ENCODE assay signal across 1 cellular context in the genomic region with DNA sequence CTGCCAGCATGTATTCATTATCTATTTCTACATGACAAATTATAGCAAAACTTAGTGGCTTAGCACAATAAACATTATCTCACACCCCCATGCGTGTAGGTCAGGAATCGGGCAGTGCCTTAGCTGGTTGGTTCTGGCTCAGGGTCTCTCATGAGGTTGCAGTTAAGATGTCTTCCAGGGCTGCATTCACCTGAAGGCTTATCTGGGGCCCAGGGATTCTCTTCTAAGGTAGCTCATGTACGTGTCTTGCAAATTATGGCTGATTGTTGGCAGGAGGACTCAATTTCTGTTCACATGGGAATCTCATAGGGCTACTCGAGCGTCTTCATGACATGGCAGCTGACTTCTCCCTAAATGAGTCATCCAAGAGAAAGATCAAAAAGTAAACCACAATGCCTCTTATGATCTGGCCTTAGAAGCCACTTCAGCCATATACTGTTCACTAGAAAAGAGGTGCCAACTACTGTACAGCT.
TF ChIP-seq lines count a peak whose summit lies in the region.

No MANE protein-coding gene starts in this region.

TF ChIP-seq in K562, 482 proteins besides CTCF, POLR2A, EP300 and RAD21 (continued from another document and continues in another):
- TF ChIP-seq, protein P1, sequence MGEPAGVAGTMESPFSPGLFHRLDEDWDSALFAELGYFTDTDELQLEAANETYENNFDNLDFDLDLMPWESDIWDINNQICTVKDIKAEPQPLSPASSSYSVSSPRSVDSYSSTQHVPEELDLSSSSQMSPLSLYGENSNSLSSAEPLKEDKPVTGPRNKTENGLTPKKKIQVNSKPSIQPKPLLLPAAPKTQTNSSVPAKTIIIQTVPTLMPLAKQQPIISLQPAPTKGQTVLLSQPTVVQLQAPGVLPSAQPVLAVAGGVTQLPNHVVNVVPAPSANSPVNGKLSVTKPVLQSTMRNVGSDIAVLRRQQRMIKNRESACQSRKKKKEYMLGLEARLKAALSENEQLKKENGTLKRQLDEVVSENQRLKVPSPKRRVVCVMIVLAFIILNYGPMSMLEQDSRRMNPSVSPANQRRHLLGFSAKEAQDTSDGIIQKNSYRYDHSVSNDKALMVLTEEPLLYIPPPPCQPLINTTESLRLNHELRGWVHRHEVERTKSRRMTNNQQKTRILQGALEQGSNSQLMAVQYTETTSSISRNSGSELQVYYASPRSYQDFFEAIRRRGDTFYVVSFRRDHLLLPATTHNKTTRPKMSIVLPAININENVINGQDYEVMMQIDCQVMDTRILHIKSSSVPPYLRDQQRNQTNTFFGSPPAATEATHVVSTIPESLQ (CRISPR knock-in tag; IDR thresholded peaks at IDR 0.05) = no peak
- TF ChIP-seq ELF4 (CRISPR knock-in tag; IDR thresholded peaks at IDR 0.05) = peak; percentile 33; the same call in 1 of the 2 replicates
- peak; percentile 37 for TF ChIP-seq TAL1 (IDR thresholded peaks at IDR 0.05)
- no peak for TF ChIP-seq EGR1 (conservative IDR thresholded peaks at IDR 0.05)
- TF ChIP-seq CXXC5 (CRISPR knock-in tag; IDR thresholded peaks at IDR 0.05) = peak; percentile 22; the same call in 1 of the 2 replicates
- TF ChIP-seq NCOR1 (IDR thresholded peaks at IDR 0.05) = peak; percentile 23; the same call in 1 of the 2 replicates
- TF ChIP-seq CBX3 (IDR thresholded peaks at IDR 0.05; ENCODE audit: borderline replicate concordance in 1 of 2, low read length in 2 of 2) = no peak
- TF ChIP-seq, protein P2, sequence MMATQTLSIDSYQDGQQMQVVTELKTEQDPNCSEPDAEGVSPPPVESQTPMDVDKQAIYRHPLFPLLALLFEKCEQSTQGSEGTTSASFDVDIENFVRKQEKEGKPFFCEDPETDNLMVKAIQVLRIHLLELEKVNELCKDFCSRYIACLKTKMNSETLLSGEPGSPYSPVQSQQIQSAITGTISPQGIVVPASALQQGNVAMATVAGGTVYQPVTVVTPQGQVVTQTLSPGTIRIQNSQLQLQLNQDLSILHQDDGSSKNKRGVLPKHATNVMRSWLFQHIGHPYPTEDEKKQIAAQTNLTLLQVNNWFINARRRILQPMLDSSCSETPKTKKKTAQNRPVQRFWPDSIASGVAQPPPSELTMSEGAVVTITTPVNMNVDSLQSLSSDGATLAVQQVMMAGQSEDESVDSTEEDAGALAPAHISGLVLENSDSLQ (IDR thresholded peaks at IDR 0.05) = 0 out of 2 replicates have a peak, but pooled peaks have one; percentile 22
- no peak for TF ChIP-seq POLR2AphosphoS2 (IDR thresholded peaks at IDR 0.05; ENCODE audit: low read length)
- TF ChIP-seq, protein P3, sequence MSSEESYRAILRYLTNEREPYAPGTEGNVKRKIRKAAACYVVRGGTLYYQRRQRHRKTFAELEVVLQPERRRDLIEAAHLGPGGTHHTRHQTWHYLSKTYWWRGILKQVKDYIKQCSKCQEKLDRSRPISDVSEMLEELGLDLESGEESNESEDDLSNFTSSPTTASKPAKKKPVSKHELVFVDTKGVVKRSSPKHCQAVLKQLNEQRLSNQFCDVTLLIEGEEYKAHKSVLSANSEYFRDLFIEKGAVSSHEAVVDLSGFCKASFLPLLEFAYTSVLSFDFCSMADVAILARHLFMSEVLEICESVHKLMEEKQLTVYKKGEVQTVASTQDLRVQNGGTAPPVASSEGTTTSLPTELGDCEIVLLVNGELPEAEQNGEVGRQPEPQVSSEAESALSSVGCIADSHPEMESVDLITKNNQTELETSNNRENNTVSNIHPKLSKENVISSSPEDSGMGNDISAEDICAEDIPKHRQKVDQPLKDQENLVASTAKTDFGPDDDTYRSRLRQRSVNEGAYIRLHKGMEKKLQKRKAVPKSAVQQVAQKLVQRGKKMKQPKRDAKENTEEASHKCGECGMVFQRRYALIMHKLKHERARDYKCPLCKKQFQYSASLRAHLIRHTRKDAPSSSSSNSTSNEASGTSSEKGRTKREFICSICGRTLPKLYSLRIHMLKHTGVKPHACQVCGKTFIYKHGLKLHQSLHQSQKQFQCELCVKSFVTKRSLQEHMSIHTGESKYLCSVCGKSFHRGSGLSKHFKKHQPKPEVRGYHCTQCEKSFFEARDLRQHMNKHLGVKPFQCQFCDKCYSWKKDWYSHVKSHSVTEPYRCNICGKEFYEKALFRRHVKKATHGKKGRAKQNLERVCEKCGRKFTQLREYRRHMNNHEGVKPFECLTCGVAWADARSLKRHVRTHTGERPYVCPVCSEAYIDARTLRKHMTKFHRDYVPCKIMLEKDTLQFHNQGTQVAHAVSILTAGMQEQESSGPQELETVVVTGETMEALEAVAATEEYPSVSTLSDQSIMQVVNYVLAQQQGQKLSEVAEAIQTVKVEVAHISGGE (CRISPR knock-in tag; IDR thresholded peaks at IDR 0.05) = no peak
- no peak; the same call in 1 of the 2 replicates for TF ChIP-seq L3MBTL2 (IDR thresholded peaks at IDR 0.05)
- peak; percentile 55; the same call in 1 of the 2 replicates for TF ChIP-seq ZEB2 (IDR thresholded peaks at IDR 0.05)
- peak; percentile 72 for TF ChIP-seq SMARCE1 (IDR thresholded peaks at IDR 0.05)
- TF ChIP-seq, protein P4, sequence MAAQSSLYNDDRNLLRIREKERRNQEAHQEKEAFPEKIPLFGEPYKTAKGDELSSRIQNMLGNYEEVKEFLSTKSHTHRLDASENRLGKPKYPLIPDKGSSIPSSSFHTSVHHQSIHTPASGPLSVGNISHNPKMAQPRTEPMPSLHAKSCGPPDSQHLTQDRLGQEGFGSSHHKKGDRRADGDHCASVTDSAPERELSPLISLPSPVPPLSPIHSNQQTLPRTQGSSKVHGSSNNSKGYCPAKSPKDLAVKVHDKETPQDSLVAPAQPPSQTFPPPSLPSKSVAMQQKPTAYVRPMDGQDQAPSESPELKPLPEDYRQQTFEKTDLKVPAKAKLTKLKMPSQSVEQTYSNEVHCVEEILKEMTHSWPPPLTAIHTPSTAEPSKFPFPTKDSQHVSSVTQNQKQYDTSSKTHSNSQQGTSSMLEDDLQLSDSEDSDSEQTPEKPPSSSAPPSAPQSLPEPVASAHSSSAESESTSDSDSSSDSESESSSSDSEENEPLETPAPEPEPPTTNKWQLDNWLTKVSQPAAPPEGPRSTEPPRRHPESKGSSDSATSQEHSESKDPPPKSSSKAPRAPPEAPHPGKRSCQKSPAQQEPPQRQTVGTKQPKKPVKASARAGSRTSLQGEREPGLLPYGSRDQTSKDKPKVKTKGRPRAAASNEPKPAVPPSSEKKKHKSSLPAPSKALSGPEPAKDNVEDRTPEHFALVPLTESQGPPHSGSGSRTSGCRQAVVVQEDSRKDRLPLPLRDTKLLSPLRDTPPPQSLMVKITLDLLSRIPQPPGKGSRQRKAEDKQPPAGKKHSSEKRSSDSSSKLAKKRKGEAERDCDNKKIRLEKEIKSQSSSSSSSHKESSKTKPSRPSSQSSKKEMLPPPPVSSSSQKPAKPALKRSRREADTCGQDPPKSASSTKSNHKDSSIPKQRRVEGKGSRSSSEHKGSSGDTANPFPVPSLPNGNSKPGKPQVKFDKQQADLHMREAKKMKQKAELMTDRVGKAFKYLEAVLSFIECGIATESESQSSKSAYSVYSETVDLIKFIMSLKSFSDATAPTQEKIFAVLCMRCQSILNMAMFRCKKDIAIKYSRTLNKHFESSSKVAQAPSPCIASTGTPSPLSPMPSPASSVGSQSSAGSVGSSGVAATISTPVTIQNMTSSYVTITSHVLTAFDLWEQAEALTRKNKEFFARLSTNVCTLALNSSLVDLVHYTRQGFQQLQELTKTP (IDR thresholded peaks at IDR 0.05; ENCODE audit: low read depth in 1 of 2, partially characterized antibody in 2 of 2) = no peak
- peak; percentile 54 for TF ChIP-seq MEIS2 (IDR thresholded peaks at IDR 0.05; ENCODE audit: partially characterized antibody)
- 0 out of 4 replicates have a peak, but pooled peaks of 1 of the 2 experiments have one; percentile 32 for TF ChIP-seq FOXK2 (conservative IDR thresholded peaks at IDR 0.05 in 1 of 2, IDR thresholded peaks at IDR 0.05 in 1 of 2; ENCODE audit: low read depth in 2 of 2)
- TF ChIP-seq CBFA2T3 (IDR thresholded peaks at IDR 0.05) = peak; percentile 58
- TF ChIP-seq PCBP2 (IDR thresholded peaks at IDR 0.05; ENCODE audit: low read depth, low read length, poor library complexity, severe bottlenecking) = no peak
- TF ChIP-seq, protein P5, sequence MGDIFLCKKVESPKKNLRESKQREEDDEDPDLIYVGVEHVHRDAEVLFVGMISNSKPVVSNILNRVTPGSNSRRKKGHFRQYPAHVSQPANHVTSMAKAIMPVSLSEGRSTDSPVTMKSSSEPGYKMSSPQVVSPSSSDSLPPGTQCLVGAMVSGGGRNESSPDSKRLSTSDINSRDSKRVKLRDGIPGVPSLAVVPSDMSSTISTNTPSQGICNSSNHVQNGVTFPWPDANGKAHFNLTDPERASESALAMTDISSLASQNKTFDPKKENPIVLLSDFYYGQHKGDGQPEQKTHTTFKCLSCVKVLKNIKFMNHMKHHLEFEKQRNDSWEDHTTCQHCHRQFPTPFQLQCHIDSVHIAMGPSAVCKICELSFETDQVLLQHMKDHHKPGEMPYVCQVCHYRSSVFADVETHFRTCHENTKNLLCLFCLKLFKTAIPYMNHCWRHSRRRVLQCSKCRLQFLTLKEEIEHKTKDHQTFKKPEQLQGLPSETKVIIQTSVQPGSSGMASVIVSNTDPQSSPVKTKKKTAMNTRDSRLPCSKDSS (IDR thresholded peaks at IDR 0.05; ENCODE audit: low read depth, partially characterized antibody) = no peak
- TF ChIP-seq DPF2 (IDR thresholded peaks at IDR 0.05) = peak; percentile 76
- TF ChIP-seq ZFPM2 (CRISPR knock-in tag; IDR thresholded peaks at IDR 0.05) = no peak
- no peak for TF ChIP-seq RBM22 (IDR thresholded peaks at IDR 0.05; ENCODE audit: low read depth, low read length, poor library complexity, severe bottlenecking)
- TF ChIP-seq, protein P6, sequence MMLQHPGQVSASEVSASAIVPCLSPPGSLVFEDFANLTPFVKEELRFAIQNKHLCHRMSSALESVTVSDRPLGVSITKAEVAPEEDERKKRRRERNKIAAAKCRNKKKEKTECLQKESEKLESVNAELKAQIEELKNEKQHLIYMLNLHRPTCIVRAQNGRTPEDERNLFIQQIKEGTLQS (IDR thresholded peaks at IDR 0.05) = peak; percentile 91
- TF ChIP-seq, protein P6 (CRISPR knock-in tag; conservative IDR thresholded peaks at IDR 0.05) = no peak
- TF ChIP-seq CBFA2T2 (conservative IDR thresholded peaks at IDR 0.05) = 0 out of 2 replicates have a peak, but pooled peaks have one; percentile 17
- no peak for TF ChIP-seq RB1 (IDR thresholded peaks at IDR 0.05; ENCODE audit: low read depth)
- no peak for TF ChIP-seq ARID2 (IDR thresholded peaks at IDR 0.05)
- TF ChIP-seq ZNF324 (CRISPR knock-in tag; IDR thresholded peaks at IDR 0.05) = no peak
- peak; percentile 72; the same call in 1 of the 2 replicates for TF ChIP-seq LEF1 (IDR thresholded peaks at IDR 0.05)
- peak in 1 of 3 experiments; percentile 51 for TF ChIP-seq YY1 (IDR thresholded peaks at IDR 0.05; ENCODE audit: borderline replicate concordance in 1 of 3, control insufficient read depth in 1 of 3, extremely low read depth in 1 of 3, insufficient read depth in 3 of 3, insufficient read length in 1 of 3, insufficient replicate concordance in 2 of 3, low read depth in 1 of 3, low read length in 2 of 3)
- TF ChIP-seq, protein P7, sequence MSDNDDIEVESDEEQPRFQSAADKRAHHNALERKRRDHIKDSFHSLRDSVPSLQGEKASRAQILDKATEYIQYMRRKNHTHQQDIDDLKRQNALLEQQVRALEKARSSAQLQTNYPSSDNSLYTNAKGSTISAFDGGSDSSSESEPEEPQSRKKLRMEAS (CRISPR knock-in tag; IDR thresholded peaks at IDR 0.05) = no peak
- TF ChIP-seq BACH1 (tag; IDR thresholded peaks at IDR 0.05) = 0 out of 2 replicates have a peak, but pooled peaks have one; percentile 11
- TF ChIP-seq MBD2 (IDR thresholded peaks at IDR 0.05; ENCODE audit: borderline replicate concordance, low read depth) = no peak
- TF ChIP-seq, protein P8, sequence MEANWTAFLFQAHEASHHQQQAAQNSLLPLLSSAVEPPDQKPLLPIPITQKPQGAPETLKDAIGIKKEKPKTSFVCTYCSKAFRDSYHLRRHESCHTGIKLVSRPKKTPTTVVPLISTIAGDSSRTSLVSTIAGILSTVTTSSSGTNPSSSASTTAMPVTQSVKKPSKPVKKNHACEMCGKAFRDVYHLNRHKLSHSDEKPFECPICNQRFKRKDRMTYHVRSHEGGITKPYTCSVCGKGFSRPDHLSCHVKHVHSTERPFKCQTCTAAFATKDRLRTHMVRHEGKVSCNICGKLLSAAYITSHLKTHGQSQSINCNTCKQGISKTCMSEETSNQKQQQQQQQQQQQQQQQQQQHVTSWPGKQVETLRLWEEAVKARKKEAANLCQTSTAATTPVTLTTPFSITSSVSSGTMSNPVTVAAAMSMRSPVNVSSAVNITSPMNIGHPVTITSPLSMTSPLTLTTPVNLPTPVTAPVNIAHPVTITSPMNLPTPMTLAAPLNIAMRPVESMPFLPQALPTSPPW (CRISPR knock-in tag; IDR thresholded peaks at IDR 0.05) = 0 out of 2 replicates have a peak, but pooled peaks have one; percentile 30
- no peak for TF ChIP-seq TCFL5 (CRISPR knock-in tag; conservative IDR thresholded peaks at IDR 0.05)
- TF ChIP-seq ZNF766 (CRISPR knock-in tag; conservative IDR thresholded peaks at IDR 0.05) = peak; percentile 49; the same call in 1 of the 2 replicates
- 0 out of 2 replicates have a peak, but pooled peaks have one; percentile 24 for TF ChIP-seq TCF3 (CRISPR knock-in tag; IDR thresholded peaks at IDR 0.05)
- no peak for TF ChIP-seq ZBTB7A (IDR thresholded peaks at IDR 0.05; ENCODE audit: borderline replicate concordance, control insufficient read depth, low read depth, low read length)
- TF ChIP-seq, protein P9, sequence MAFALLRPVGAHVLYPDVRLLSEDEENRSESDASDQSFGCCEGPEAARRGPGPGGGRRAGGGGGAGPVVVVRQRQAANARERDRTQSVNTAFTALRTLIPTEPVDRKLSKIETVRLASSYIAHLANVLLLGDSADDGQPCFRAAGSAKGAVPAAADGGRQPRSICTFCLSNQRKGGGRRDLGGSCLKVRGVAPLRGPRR (CRISPR knock-in tag; IDR thresholded peaks at IDR 0.05) = no peak
- TF ChIP-seq, protein P10, sequence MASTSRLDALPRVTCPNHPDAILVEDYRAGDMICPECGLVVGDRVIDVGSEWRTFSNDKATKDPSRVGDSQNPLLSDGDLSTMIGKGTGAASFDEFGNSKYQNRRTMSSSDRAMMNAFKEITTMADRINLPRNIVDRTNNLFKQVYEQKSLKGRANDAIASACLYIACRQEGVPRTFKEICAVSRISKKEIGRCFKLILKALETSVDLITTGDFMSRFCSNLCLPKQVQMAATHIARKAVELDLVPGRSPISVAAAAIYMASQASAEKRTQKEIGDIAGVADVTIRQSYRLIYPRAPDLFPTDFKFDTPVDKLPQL (IDR thresholded peaks at IDR 0.05; ENCODE audit: extremely low read depth, insufficient read length) = no peak
- peak; percentile 50; the same call in 1 of the 2 replicates for TF ChIP-seq ZNF175 (CRISPR knock-in tag; IDR thresholded peaks at IDR 0.05; ENCODE audit: low read depth)
- TF ChIP-seq KHSRP (IDR thresholded peaks at IDR 0.05) = no peak
- no peak for TF ChIP-seq SMARCA5 (IDR thresholded peaks at IDR 0.05)
- 0 out of 4 replicates have a peak, but pooled peaks of 1 of the 2 experiments have one; percentile 22 for TF ChIP-seq HDAC1 (IDR thresholded peaks at IDR 0.05)
- TF ChIP-seq JUND (IDR thresholded peaks at IDR 0.05; ENCODE audit: borderline replicate concordance, low read depth, low read length) = peak; percentile 90
- TF ChIP-seq JUND (tag; IDR thresholded peaks at IDR 0.05; ENCODE audit: borderline replicate concordance, low read depth, low read length) = peak; percentile 92; the same call in 2 of the 3 replicates
- TF ChIP-seq MTA3 (IDR thresholded peaks at IDR 0.05; ENCODE audit: borderline replicate concordance) = peak; percentile 45; the same call in 1 of the 2 replicates
- 0 out of 2 replicates have a peak, but pooled peaks have one; percentile 27 for TF ChIP-seq MTA1 (IDR thresholded peaks at IDR 0.05; ENCODE audit: borderline replicate concordance)
- no peak; the same call in 1 of the 2 replicates for TF ChIP-seq STAT5A (IDR thresholded peaks at IDR 0.05; ENCODE audit: borderline replicate concordance, low read length)
